In genomic region chr11:67428052-67429001, GRCh38 we compare ENCODE assay signal across 1 cellular context.
A peak's percentile ranks its signal among the peaks of the same experiment; 100 is the strongest.
TF ChIP-seq lines count a peak whose summit lies in the region.

Gene RPS6KB2 (plus strand): TSS chr11:67428494. CDS start chr11:67428546, 52 bp downstream.

TF ChIP-seq in K562, 482 proteins besides CTCF, POLR2A, EP300 and RAD21 (continued from another document and continues in another):
- TF ChIP-seq PBX2 (CRISPR knock-in tag; IDR thresholded peaks at IDR 0.05; ENCODE audit: low read depth) (peak; percentile 76), PBX2 (tag; conservative IDR thresholded peaks at IDR 0.05; ENCODE audit: low read depth) (peak; percentile 79), L3MBTL2 (IDR thresholded peaks at IDR 0.05) (no peak), CSDE1 (IDR thresholded peaks at IDR 0.05) (peak in 1 of 2 experiments; percentile 88; a peak in 1 of 4 replicates), ARID4B (CRISPR knock-in tag; IDR thresholded peaks at IDR 0.05) (peak; percentile 66; the same call in 1 of the 2 replicates), PHF20 (IDR thresholded peaks at IDR 0.05; ENCODE audit: partially characterized antibody) (peak; percentile 95), KLF13 (tag; IDR thresholded peaks at IDR 0.05; ENCODE audit: borderline replicate concordance, low read depth) (no peak; the same call in 1 of the 2 replicates), TSHZ1 (CRISPR knock-in tag; IDR thresholded peaks at IDR 0.05) (no peak), CTBP1 (IDR thresholded peaks at IDR 0.05; ENCODE audit: borderline replicate concordance) (peak; percentile 64; the same call in 1 of the 2 replicates), ZKSCAN3 (CRISPR knock-in tag; IDR thresholded peaks at IDR 0.05) (no peak), FOXJ2 (tag; IDR thresholded peaks at IDR 0.05) (no peak), HNRNPK (IDR thresholded peaks at IDR 0.05; ENCODE audit: low read depth, low read length, poor library complexity, severe bottlenecking) (no peak), NR2C2 (CRISPR knock-in tag; IDR thresholded peaks at IDR 0.05) (peak; percentile 58; the same call in 1 of the 2 replicates), NR2C2 (tag; IDR thresholded peaks at IDR 0.05) (peak; percentile 71), ZBTB17 (CRISPR knock-in tag; IDR thresholded peaks at IDR 0.05) (peak; percentile 89), FOSL1 (tag; conservative IDR thresholded peaks at IDR 0.05) (no peak), SIN3A (IDR thresholded peaks at IDR 0.05; ENCODE audit: borderline replicate concordance in 2 of 2, control insufficient read depth in 1 of 2, low read depth in 2 of 2, low read length in 2 of 2) (peak; percentile 86 to 96; a peak in 3 of 4 replicates), ZBTB40 (IDR thresholded peaks at IDR 0.05) (peak; percentile 70), ZBTB40 (CRISPR knock-in tag; IDR thresholded peaks at IDR 0.05) (no peak), SMARCC2 (IDR thresholded peaks at IDR 0.05; ENCODE audit: low read depth) (no peak), CBFB (CRISPR knock-in tag; IDR thresholded peaks at IDR 0.05) (peak; percentile 15; the same call in 1 of the 2 replicates), CBX3 (IDR thresholded peaks at IDR 0.05; ENCODE audit: borderline replicate concordance in 1 of 2, low read length in 2 of 2) (peak in 1 of 2 experiments; percentile 13; a peak in 1 of 3 replicates), KDM5B (IDR thresholded peaks at IDR 0.05; ENCODE audit: insufficient replicate concordance, low read depth, low read length) (peak; percentile 95), ZNF76 (CRISPR knock-in tag; IDR thresholded peaks at IDR 0.05; ENCODE audit: borderline replicate concordance) (peak; percentile 59; the same call in 1 of the 2 replicates), ETS1 (conservative IDR thresholded peaks at IDR 0.05; ENCODE audit: control insufficient read depth, low read depth, low read length) (peak; percentile 98), PRDM10 (IDR thresholded peaks at IDR 0.05; ENCODE audit: partially characterized antibody) (peak; percentile 64), ELF1 (tag; IDR thresholded peaks at IDR 0.05) (peak; percentile 65; the same call in 1 of the 2 replicates), SIX5 (IDR thresholded peaks at IDR 0.05; ENCODE audit: borderline replicate concordance in 1 of 2, insufficient read depth in 1 of 2, low read depth in 1 of 2, low read length in 2 of 2) (peak; percentile 92 to 94), GABPB1 (CRISPR knock-in tag; IDR thresholded peaks at IDR 0.05) (peak; percentile 86), TEAD4 (IDR thresholded peaks at IDR 0.05; ENCODE audit: low read length) (no peak), TEAD4 (CRISPR knock-in tag; IDR thresholded peaks at IDR 0.05; ENCODE audit: borderline replicate concordance) (no peak)
